ENCODE assay signal across 1 cellular context in genomic region chr19:35755550-35756371, GRCh38.
TF ChIP-seq lines count a peak whose summit lies in the region.

No MANE protein-coding gene starts in this region.

TF ChIP-seq in GM12878, 131 proteins besides CTCF, POLR2A, EP300 and RAD21:
- TF ChIP-seq NR2C2 (IDR thresholded peaks at IDR 0.05; ENCODE audit: borderline replicate concordance, control insufficient read depth, insufficient read length, low read depth) = no peak
- no peak for TF ChIP-seq NRF1 (conservative IDR thresholded peaks at IDR 0.05; ENCODE audit: low read depth, low read length)
- TF ChIP-seq TARDBP (IDR thresholded peaks at IDR 0.05; ENCODE audit: borderline replicate concordance) = no peak
- no peak for TF ChIP-seq CBFB (IDR thresholded peaks at IDR 0.05; ENCODE audit: low read depth)
